In the genomic region with DNA sequence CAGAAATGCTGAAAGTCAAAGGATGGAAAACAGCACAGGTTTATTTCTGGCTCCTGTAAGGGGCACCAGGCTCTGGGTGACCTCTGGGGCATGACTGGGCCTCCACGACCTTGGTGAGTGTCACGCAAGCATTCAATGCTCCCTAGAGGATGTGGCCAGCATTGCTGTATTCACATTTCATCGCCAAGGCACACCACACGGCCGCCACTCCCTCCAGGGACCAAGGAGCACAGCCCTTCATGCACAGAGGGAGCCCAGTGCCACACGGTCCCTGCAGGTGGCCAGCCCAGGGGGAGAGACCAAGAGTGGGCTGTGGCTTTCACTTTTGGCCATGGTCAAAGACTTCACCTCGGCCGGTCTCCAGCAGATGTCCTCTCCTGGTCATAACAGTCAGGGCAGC, we compare ENCODE assay signal across 9 cellular contexts.
DNase-seq lines count a peak whose midpoint lies in the region; ATAC-seq lines count a peak whose summit lies in the region.
"Had no signal": no experiment of that assay in that cellular context is flagged by ENCODE, and none has a peak within 500 bp of the region (broad histone marks: within the 10 kb centered on the region; RNA-seq: fewer than 3 reads in every experiment).

No MANE protein-coding gene starts in this region.

- no peaks in the 10 kb centered on the region for H3K27me3 Mint-ChIP-seq in activated T-helper 17 cell treated with anti-CD3 and anti-CD28 coated beads, Interleukin-2, amount 50 U/mL, for 72 hours

- no peaks in the 10 kb centered on the region for H3K36me3 Mint-ChIP-seq in activated T-helper 17 cell treated with anti-CD3 and anti-CD28 coated beads, Interleukin-2, amount 50 U/mL, for 72 hours (ENCODE audit: low read depth)

- H3K27ac Mint-ChIP-seq in activated T-helper 17 cell treated with anti-CD3 and anti-CD28 coated beads, Interleukin-2, amount 50 U/mL, for 72 hours: no peak overlapping the region

- DNase-seq in NCI-H345 (lab: John Stamatoyannopoulos, UW) (peak; percentile 10), NCI-H345 treated with DMSO at 0.1 percent for 48 hours (lab: John Stamatoyannopoulos, UW; ENCODE audit: unreplicated experiment) (no peak), NAMALWA (ENCODE audit: low spot score) (peak; percentile 34), posterior vena cava (ENCODE audit: low spot score) (peak; percentile 74), iPS-NIHi11 (ENCODE audit: low spot score) (no peak), SIG-M5 treated with dmso at 0.1 percent for 504 hours (lab: John Stamatoyannopoulos, UW; ENCODE audit: unreplicated experiment) (no peak), T-helper 9 cell (no peak)
- DNase-seq: stimulated activated CD4-positive, alpha-beta T cell treated with anti-CD3 and anti-CD28 coated beads, Interleukin-1b, Interleukin-23, amount 100 ng/mL, for 48 hours had no signal

- no peaks in the 10 kb centered on the region for H3K4me1 Mint-ChIP-seq in activated T-helper 17 cell treated with anti-CD3 and anti-CD28 coated beads, Interleukin-2, amount 50 U/mL, for 72 hours

- H3K4me3 Mint-ChIP-seq in activated T-helper 17 cell treated with anti-CD3 and anti-CD28 coated beads, Interleukin-2, amount 50 U/mL, for 72 hours: no peak overlapping the region

- peak; percentile 52 for ATAC-seq in activated T-helper 17 cell treated with anti-CD3 and anti-CD28 coated beads, Interleukin-2, amount 50 U/mL, for 72 hours (replicated peaks)

- no peaks in the 10 kb centered on the region for H3K9me3 Mint-ChIP-seq in activated T-helper 17 cell treated with anti-CD3 and anti-CD28 coated beads, Interleukin-2, amount 50 U/mL, for 72 hours

- intact Hi-C loops in posterior vena cava (cut with DNase I): no loop called here

Comparison
In these comparisons a context has a peak if more than half of its experiments do, and no peak if none do; other contexts are left out.
1. DNase-seq: peak in NCI-H345 (single experiment), NAMALWA (single experiment) and posterior vena cava (single experiment); none in NCI-H345 treated with DMSO at 0.1 percent for 48 hours (single experiment), iPS-NIHi11 (single experiment), SIG-M5 treated with dmso at 0.1 percent for 504 hours (single experiment) and T-helper 9 cell (single experiment).